1 cellular context compared by ENCODE assay signal in the genomic region with DNA sequence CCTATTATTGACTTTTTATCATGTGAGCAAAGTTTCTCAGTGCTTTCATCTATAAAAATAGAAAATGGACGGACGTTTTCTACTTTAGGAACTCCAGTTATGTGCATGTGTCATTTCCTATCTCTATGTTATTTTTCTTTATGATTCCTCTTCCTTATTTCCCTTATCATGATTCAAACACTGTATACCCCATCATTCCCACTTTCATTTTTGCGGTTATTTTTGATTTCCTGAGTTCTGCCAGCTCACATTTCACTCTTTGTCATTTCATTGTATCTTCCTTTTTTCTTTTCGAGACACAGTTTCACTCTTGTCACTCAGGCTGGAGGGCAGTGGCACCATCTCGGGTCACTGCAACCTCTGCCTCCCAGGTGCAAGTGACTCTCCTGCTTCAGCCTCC.
TF ChIP-seq lines count a peak whose summit lies in the region.

No MANE protein-coding gene starts in this region.

TF ChIP-seq in endothelial cell of umbilical vein, 7 proteins besides CTCF, POLR2A, EP300 and RAD21:
- TF ChIP-seq, protein P1, sequence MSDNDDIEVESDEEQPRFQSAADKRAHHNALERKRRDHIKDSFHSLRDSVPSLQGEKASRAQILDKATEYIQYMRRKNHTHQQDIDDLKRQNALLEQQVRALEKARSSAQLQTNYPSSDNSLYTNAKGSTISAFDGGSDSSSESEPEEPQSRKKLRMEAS (IDR thresholded peaks at IDR 0.05; ENCODE audit: insufficient read depth, insufficient read length): no peak
- TF ChIP-seq POLR2AphosphoS5 (IDR thresholded peaks at IDR 0.05; ENCODE audit: insufficient read depth, low read depth, low read length): peak; percentile 64
- no peak for TF ChIP-seq EZH2 (IDR thresholded peaks at IDR 0.05; ENCODE audit: borderline replicate concordance, low read depth, low read length, severe bottlenecking)
- peak; percentile 85 for TF ChIP-seq JUN (IDR thresholded peaks at IDR 0.05; ENCODE audit: borderline replicate concordance, insufficient read depth, insufficient read length, low read depth)
- no peak for TF ChIP-seq MYC (IDR thresholded peaks at IDR 0.05; ENCODE audit: low read depth, low read length)
- peak; percentile 83 for TF ChIP-seq GATA2 (IDR thresholded peaks at IDR 0.05; ENCODE audit: insufficient read depth, insufficient read length, low read depth, low read length)
- peak; percentile 82 for TF ChIP-seq FOS (IDR thresholded peaks at IDR 0.05; ENCODE audit: borderline replicate concordance, insufficient read depth, low read length)
